In genomic region chr18:76709659-76710645, GRCh38 we compare ENCODE assay signal across 8 cellular contexts.
DNase-seq lines count a peak whose midpoint lies in the region; ATAC-seq, FAIRE-seq and TF ChIP-seq lines count a peak whose summit lies in the region.

No MANE protein-coding gene starts in this region.

- FAIRE-seq in islet of Langerhans (lab: Jason Lieb, UNC) = peak; percentile 95

- TF ChIP-seq CTCF in VCaP (conservative IDR thresholded peaks at IDR 0.05) = peak; percentile 93

- ATAC-seq in Right ventricle myocardium inferior (peak; percentile 80), HG03039 (IDR thresholded peaks at IDR 0.05; ENCODE audit: unreplicated experiment) (peak; percentile 79)

- peak; percentile 89 for DNase-seq in Right ventricle myocardium inferior (ENCODE audit: missing footprints)
- DNase-seq in cardiac septum (ENCODE audit: low spot score) = no peak
- DNase-seq in NCI-H2107 treated with DMSO at 0.1 percent for 48 hours (lab: John Stamatoyannopoulos, UW; ENCODE audit: unreplicated experiment) = peak; percentile 69
- peak; percentile 51 to 70 for DNase-seq in T47D (ENCODE audit: low read depth in 1 of 2, low spot score in 1 of 2)
- peak; percentile 45 to 54 for DNase-seq in stimulated activated CD4-positive, alpha-beta T cell treated with anti-CD3 and anti-CD28 coated beads, Interleukin-1b, Interleukin-23, amount 100 ng/mL, for 4 hours (ENCODE audit: low read depth in 2 of 2)

- intact Hi-C loops in Right ventricle myocardium inferior (cut with DNase I) (loop anchor here (1.0 to 10.0 kb wide), 2 partner anchors 215 to 311 kb away; partner anchors contain the start of gene ZNF516), cardiac septum (cut with DNase I) (loop anchor here (2.0 kb wide), 1 partner anchor 309 kb away; no protein-coding TSS in a partner anchor)

- in situ Hi-C loops in T47D (cut with HindIII; ENCODE audit: low pct_unique_long_range_greater_than_20kb, low sequenced_read_pairs) = no loop called here

- H3K27ac ChIP-seq in VCaP = peak overlapping the region; percentile 39; the same call in 1 of the 2 replicates
